In genomic region chr22:19291218-19291579, GRCh38 we compare ENCODE assay signal across 8 cellular contexts. TPM values are rescaled to one million over a fixed set of nuclear protein-coding genes. Genes with fewer than 3 reads are reported as not detected.
DNase-seq lines count a peak whose midpoint lies in the region; ATAC-seq and TF ChIP-seq lines count a peak whose summit lies in the region.

No MANE protein-coding gene starts in this region.

- H3K27me3 Mint-ChIP-seq in stimulated activated naive B cell treated with anti-CD40 and anti-IgM and Interleukin-4, amounts not matched to agents 10 μg/mL and 1 μg/mL and 100 μg/mL, for 72 hours = peaks cover 12 to 19% of the 10 kb centered on the region in 2 donors

- 0% methylated on average over 19 to 36 of the region's 41 CpGs for WGBS in lower leg skin, 2 donors

- H3K4me3 ChIP-seq in GM12864 (ENCODE audit: low read depth, low read length) = peak overlapping the region; percentile 66
- peak overlapping the region; percentile 77 for H3K4me3 ChIP-seq in lower leg skin (ENCODE audit: low read depth, poor library complexity, severe bottlenecking)

- peak overlapping the region; percentile 28 for H3K27ac Mint-ChIP-seq in stimulated activated naive B cell treated with anti-CD40 and anti-IgM and Interleukin-4, amounts not matched to agents 10 μg/mL and 1 μg/mL and 100 μg/mL, for 72 hours

- intact Hi-C loops in lower leg skin (cut with DNase I; ENCODE audit: low total_unique reads) = no loop called here

- no peaks in the 10 kb centered on the region for H3K36me3 Mint-ChIP-seq in stimulated activated naive B cell treated with anti-CD40 and anti-IgM and Interleukin-4, amounts not matched to agents 10 μg/mL and 1 μg/mL and 100 μg/mL, for 72 hours

- ATAC-seq in HG03039 (IDR thresholded peaks at IDR 0.05; ENCODE audit: unreplicated experiment) = peak; percentile 10
- ATAC-seq in stimulated activated naive B cell treated with anti-CD40 and anti-IgM and Interleukin-4, amounts not matched to agents 10 μg/mL and 1 μg/mL and 100 μg/mL, for 72 hours (replicated peaks) = peak; percentile 35 to 42
- ATAC-seq in HG03378 (IDR thresholded peaks at IDR 0.05; ENCODE audit: unreplicated experiment) = no peak

- peaks cover 15 to 16% of the 10 kb centered on the region in 2 donors for H3K4me1 Mint-ChIP-seq in stimulated activated naive B cell treated with anti-CD40 and anti-IgM and Interleukin-4, amounts not matched to agents 10 μg/mL and 1 μg/mL and 100 μg/mL, for 72 hours

- TF ChIP-seq CTCF in GM12864 (IDR thresholded peaks at IDR 0.05; ENCODE audit: low read depth, low read length, missing control alignments) = no peak
- no peak for TF ChIP-seq CTCF in lower leg skin (IDR thresholded peaks at IDR 0.05)

- no peak for TF ChIP-seq POLR2A in lower leg skin (IDR thresholded peaks at IDR 0.05)

- DNase-seq in GM12864 (ENCODE audit: low read depth) (no peak), T1000 (lab: John Stamatoyannopoulos, UW) (peak; percentile 19), dermis blood vessel endothelial cell (peak; percentile 40), lower leg skin (ENCODE audit: low spot score in 2 of 2) (peak; percentile 15 to 88), SHP77 treated with DMSO at 0.1 percent for 48 hours (lab: John Stamatoyannopoulos, UW) (no peak)
- DNase-seq in stimulated activated naive B cell treated with anti-CD40 and anti-IgM and Interleukin-4, amounts not matched to agents 10 μg/mL and 1 μg/mL and 100 μg/mL, for 72 hours = peak; percentile 4

- no peaks in the 10 kb centered on the region for H3K9me3 Mint-ChIP-seq in stimulated activated naive B cell treated with anti-CD40 and anti-IgM and Interleukin-4, amounts not matched to agents 10 μg/mL and 1 μg/mL and 100 μg/mL, for 72 hours

- peak overlapping the region; percentile 79 to 92 for H3K4me3 Mint-ChIP-seq in stimulated activated naive B cell treated with anti-CD40 and anti-IgM and Interleukin-4, amounts not matched to agents 10 μg/mL and 1 μg/mL and 100 μg/mL, for 72 hours

RNA-seq across cellular contexts. Expression of gene CLTCL1, which starts 0.3 kb away (rescaled TPM):
- total RNA-seq in dermis blood vessel endothelial cell (4.2 and 4.9 TPM in 2 replicates), lower leg skin (1 to 10 TPM; 4.0 to 9.6 (median 7.6) TPM)

Comparison
In these comparisons a context has a peak if more than half of its experiments do, and no peak if none do; other contexts are left out.
1. DNase-seq: peak in T1000 (single experiment), dermis blood vessel endothelial cell (single experiment), lower leg skin (2 of 2) and stimulated activated naive B cell treated with anti-CD40 and anti-IgM and Interleukin-4, amounts not matched to agents 10 μg/mL and 1 μg/mL and 100 μg/mL, for 72 hours (single experiment); none in GM12864 (single experiment) and SHP77 treated with DMSO at 0.1 percent for 48 hours (single experiment).